ENCODE assay signal across 4 cellular contexts in the genomic region with DNA sequence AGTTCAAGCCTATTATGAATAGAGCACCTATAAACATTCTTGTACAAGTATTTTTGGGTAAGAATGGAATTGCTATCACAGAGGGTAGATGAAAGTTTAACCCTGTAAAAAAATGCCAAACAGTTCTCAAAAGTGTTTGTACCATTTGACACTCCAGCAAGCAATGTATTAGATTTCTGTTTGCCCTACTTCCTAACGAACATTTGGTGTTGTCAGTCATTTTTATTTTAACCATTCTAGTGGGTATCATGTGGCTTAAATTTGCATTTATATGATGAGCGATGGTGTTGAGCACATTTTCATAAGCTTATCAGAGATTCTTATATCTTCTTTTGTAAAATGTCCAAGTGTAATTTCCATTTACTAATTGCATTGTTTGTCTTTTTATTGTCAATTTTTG.
"Had no signal": no experiment of that assay in that cellular context is flagged by ENCODE, and none has a peak within 500 bp of the region (broad histone marks: within the 10 kb centered on the region; RNA-seq: fewer than 3 reads in every experiment).

No MANE protein-coding gene starts in this region.

- ATAC-seq: GM23338 had no signal

- H2AFZ ChIP-seq: GM23338 had no signal

- H3K27ac Mint-ChIP-seq: GM23338, H9 had no signal

- H3K9me3 Mint-ChIP-seq: GM23338, H9 had no signal

- H3K4me1 Mint-ChIP-seq: GM23338, H9 had no signal

- DNase-seq: H9, HCEC 1CT, IMR-90 had no signal

- H3K4me2 ChIP-seq: GM23338 had no signal

- H3K4me3 ChIP-seq: GM23338 had no signal

- H3K4me3 Mint-ChIP-seq: GM23338, H9 had no signal
